33 cellular contexts compared by ENCODE assay signal in genomic region chr12:5272061-5272820, GRCh38.
"Had no signal": no experiment of that assay in that cellular context is flagged by ENCODE, and none has a peak within 500 bp of the region (broad histone marks: within the 10 kb centered on the region; RNA-seq: fewer than 3 reads in every experiment).

No MANE protein-coding gene starts in this region.

- H3K9me3 ChIP-seq: ascending aorta, breast epithelium, esophagus squamous epithelium, gastroesophageal sphincter, neutrophil, ovary, right lobe of liver, vagina had no signal

- H3K4me3 ChIP-seq: ascending aorta, breast epithelium, esophagus squamous epithelium, gastroesophageal sphincter, ovary, right lobe of liver, skin epidermis, vagina had no signal

- H3K27ac ChIP-seq: ascending aorta, breast epithelium, epithelial cell of prostate, esophagus squamous epithelium, gastroesophageal sphincter, neutrophil, ovary, right lobe of liver, skin epidermis, vagina had no signal

- ATAC-seq: activated CD4-positive, alpha-beta T cell treated with anti-CD3 and anti-CD28 coated beads for 36 hours; activated CD8-positive, alpha-beta memory T cell treated with anti-CD3 and anti-CD28 coated beads, Interleukin-2, amount 10 ng/mL, durations not matched to agents 7 days and 5 days; activated CD8-positive, alpha-beta T cell treated with anti-CD3 and anti-CD28 coated beads, Interleukin-2, amount 10 ng/mL, durations not matched to agents 7 days and 5 days; activated naive CD4-positive, alpha-beta T cell treated with anti-CD3 and anti-CD28 coated beads, Interleukin-2, amount 50 U/mL, for 72 hours; gastroesophageal sphincter; left colon; natural killer cell; right lobe of liver; stimulated activated effector memory CD8-positive, alpha-beta T cell treated with anti-CD3 and anti-CD28 coated beads, Interleukin-12 subunit alpha, Interleukin-12 subunit beta, amount 100 ng/mL, for 72 hours; stimulated activated naive CD8-positive, alpha-beta T cell treated with anti-CD3 and anti-CD28 coated beads, Interleukin-15, amount 100 ng/mL, for 72 hours had no signal

- H3K36me3 Mint-ChIP-seq: activated CD8-positive, alpha-beta memory T cell treated with anti-CD3 and anti-CD28 coated beads, Interleukin-2, amount 10 ng/mL, durations not matched to agents 7 days and 5 days; activated naive CD4-positive, alpha-beta T cell treated with anti-CD3 and anti-CD28 coated beads, Interleukin-2, amount 50 U/mL, for 72 hours; immature natural killer cell; natural killer cell; stimulated activated effector memory CD8-positive, alpha-beta T cell treated with anti-CD3 and anti-CD28 coated beads, Interleukin-12 subunit alpha, Interleukin-12 subunit beta, amount 100 ng/mL, for 72 hours; type B pancreatic cell had no signal

- H3K27ac Mint-ChIP-seq: activated CD4-positive, alpha-beta T cell treated with anti-CD3 and anti-CD28 coated beads for 36 hours; activated CD8-positive, alpha-beta memory T cell treated with anti-CD3 and anti-CD28 coated beads, Interleukin-2, amount 10 ng/mL, durations not matched to agents 7 days and 5 days; activated CD8-positive, alpha-beta T cell treated with anti-CD3 and anti-CD28 coated beads, Interleukin-2, amount 10 ng/mL, durations not matched to agents 7 days and 5 days; activated naive CD4-positive, alpha-beta T cell treated with anti-CD3 and anti-CD28 coated beads, Interleukin-2, amount 50 U/mL, for 72 hours; activated T-helper 2 cell treated with anti-CD3 and anti-CD28 coated beads, Interferon-gamma antibody, Interleukin-2, Interleukin-4, amounts not matched to agents 10 μg/mL and 5 μg/mL and 100 μg/mL, durations not matched to agents 14 hours and 24 hours and 36 hours; immature natural killer cell; natural killer cell; progenitor cell of endocrine pancreas; stimulated activated effector memory CD8-positive, alpha-beta T cell treated with anti-CD3 and anti-CD28 coated beads, Interleukin-12 subunit alpha, Interleukin-12 subunit beta, amount 100 ng/mL, for 72 hours; stimulated activated naive CD8-positive, alpha-beta T cell treated with anti-CD3 and anti-CD28 coated beads, Interleukin-15, amount 100 ng/mL, for 72 hours; type B pancreatic cell had no signal

- DNase-seq: activated CD4-positive, alpha-beta T cell treated with anti-CD3 and anti-CD28 coated beads for 36 hours; activated CD4-positive, CD25-positive, alpha-beta regulatory T cell; activated CD8-positive, alpha-beta memory T cell treated with anti-CD3 and anti-CD28 coated beads, Interleukin-2, amount 10 ng/mL, durations not matched to agents 7 days and 5 days; activated CD8-positive, alpha-beta T cell treated with anti-CD3 and anti-CD28 coated beads, Interleukin-2, amount 10 ng/mL, durations not matched to agents 7 days and 5 days; activated T-cell treated with anti-CD3 and anti-CD28 coated beads, Interleukin-2, amount 50 U/mL, for 48 hours; central memory CD4-positive, alpha-beta T cell; dermis blood vessel endothelial cell; effector CD4-positive, alpha-beta T cell; esophagus squamous epithelium; hippocampal formation; immature natural killer cell; kidney; left colon; midbrain; natural killer cell; ovary; right lobe of liver; stimulated activated CD4-positive, alpha-beta T cell treated with anti-CD3 and anti-CD28 coated beads, Interleukin-4, amount 100 ng/mL, for 24 hours; stimulated activated naive CD8-positive, alpha-beta T cell treated with anti-CD3 and anti-CD28 coated beads, Interleukin-15, amount 100 ng/mL, for 72 hours; substantia nigra had no signal

- H3K36me3 ChIP-seq: ascending aorta, breast epithelium, esophagus squamous epithelium, gastroesophageal sphincter, neutrophil, ovary, right lobe of liver, vagina had no signal

- H3K27me3 ChIP-seq: ascending aorta, neutrophil, ovary, right lobe of liver, vagina had no signal

- H3K4me1 Mint-ChIP-seq: activated CD4-positive, alpha-beta T cell treated with anti-CD3 and anti-CD28 coated beads for 36 hours; activated CD8-positive, alpha-beta memory T cell treated with anti-CD3 and anti-CD28 coated beads, Interleukin-2, amount 10 ng/mL, durations not matched to agents 7 days and 5 days; immature natural killer cell; natural killer cell; stimulated activated effector memory CD8-positive, alpha-beta T cell treated with anti-CD3 and anti-CD28 coated beads, Interleukin-12 subunit alpha, Interleukin-12 subunit beta, amount 100 ng/mL, for 72 hours had no signal

- FAIRE-seq: endometrium, kidney had no signal

- H3K4me3 Mint-ChIP-seq: activated CD4-positive, alpha-beta T cell treated with anti-CD3 and anti-CD28 coated beads for 36 hours; activated CD8-positive, alpha-beta memory T cell treated with anti-CD3 and anti-CD28 coated beads, Interleukin-2, amount 10 ng/mL, durations not matched to agents 7 days and 5 days; activated CD8-positive, alpha-beta T cell treated with anti-CD3 and anti-CD28 coated beads, Interleukin-2, amount 10 ng/mL, durations not matched to agents 7 days and 5 days; immature natural killer cell; natural killer cell; stimulated activated effector memory CD8-positive, alpha-beta T cell treated with anti-CD3 and anti-CD28 coated beads, Interleukin-12 subunit alpha, Interleukin-12 subunit beta, amount 100 ng/mL, for 72 hours; stimulated activated naive CD8-positive, alpha-beta T cell treated with anti-CD3 and anti-CD28 coated beads, Interleukin-15, amount 100 ng/mL, for 72 hours; type B pancreatic cell had no signal

- H3K9me3 Mint-ChIP-seq: activated naive CD4-positive, alpha-beta T cell treated with anti-CD3 and anti-CD28 coated beads, Interleukin-2, amount 50 U/mL, for 72 hours; activated T-helper 2 cell treated with anti-CD3 and anti-CD28 coated beads, Interferon-gamma antibody, Interleukin-2, Interleukin-4, amounts not matched to agents 10 μg/mL and 5 μg/mL and 100 μg/mL, durations not matched to agents 14 hours and 24 hours and 36 hours; stimulated activated effector memory CD8-positive, alpha-beta T cell treated with anti-CD3 and anti-CD28 coated beads, Interleukin-12 subunit alpha, Interleukin-12 subunit beta, amount 100 ng/mL, for 72 hours; stimulated activated naive CD8-positive, alpha-beta T cell treated with anti-CD3 and anti-CD28 coated beads, Interleukin-15, amount 100 ng/mL, for 72 hours; type B pancreatic cell had no signal

- H3K4me1 ChIP-seq: ascending aorta, breast epithelium, gastroesophageal sphincter, right lobe of liver, vagina had no signal

- H3K27me3 Mint-ChIP-seq: activated CD4-positive, alpha-beta T cell treated with anti-CD3 and anti-CD28 coated beads for 36 hours; activated CD8-positive, alpha-beta memory T cell treated with anti-CD3 and anti-CD28 coated beads, Interleukin-2, amount 10 ng/mL, durations not matched to agents 7 days and 5 days had no signal
